1 cellular context compared by ENCODE assay signal in the genomic region with DNA sequence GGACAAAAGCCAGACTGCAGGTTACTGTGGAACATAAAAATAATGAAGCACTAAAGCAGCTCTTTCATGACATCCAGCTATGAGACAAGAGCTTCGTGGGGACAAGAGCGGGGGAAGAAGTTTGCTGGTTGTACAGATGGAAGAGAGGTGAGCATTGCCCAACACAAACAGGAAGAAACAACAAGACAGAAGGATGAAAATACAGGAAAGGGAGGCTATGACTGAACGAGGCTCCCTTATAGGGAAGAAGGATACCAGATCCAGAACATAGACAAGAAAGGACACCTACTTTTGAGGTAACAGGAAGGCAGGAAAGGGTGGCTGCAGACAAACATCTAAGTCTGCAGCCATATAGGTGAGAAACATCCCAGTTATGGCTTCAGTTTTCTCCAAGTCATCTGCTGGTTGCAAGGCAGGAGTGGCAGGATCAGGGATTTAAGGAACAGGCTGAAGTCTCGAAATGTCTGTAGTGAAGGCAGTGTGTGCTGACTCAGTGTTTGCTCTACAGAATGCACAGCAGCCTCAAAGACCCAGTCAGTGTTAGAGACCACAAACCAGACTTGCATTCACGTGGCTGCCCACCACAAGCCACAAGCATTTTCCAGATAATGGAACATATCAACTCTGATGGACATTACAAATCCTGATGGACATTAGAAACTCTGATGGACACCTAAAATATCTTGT.
TF ChIP-seq lines count a peak whose summit lies in the region.

No MANE protein-coding gene starts in this region.

TF ChIP-seq in K562, 482 proteins besides CTCF, POLR2A, EP300 and RAD21 (continued from another document):
- TF ChIP-seq CHCHD3 (CRISPR knock-in tag; IDR thresholded peaks at IDR 0.05) = 0 out of 2 replicates have a peak, but pooled peaks have one; percentile 66
- TF ChIP-seq HDAC1 (IDR thresholded peaks at IDR 0.05) = 0 out of 4 replicates have a peak, but pooled peaks of 1 of the 2 experiments have one; percentile 13
- peak; percentile 11; the same call in 1 of the 2 replicates for TF ChIP-seq SOX6 (IDR thresholded peaks at IDR 0.05)
- TF ChIP-seq, protein P1, sequence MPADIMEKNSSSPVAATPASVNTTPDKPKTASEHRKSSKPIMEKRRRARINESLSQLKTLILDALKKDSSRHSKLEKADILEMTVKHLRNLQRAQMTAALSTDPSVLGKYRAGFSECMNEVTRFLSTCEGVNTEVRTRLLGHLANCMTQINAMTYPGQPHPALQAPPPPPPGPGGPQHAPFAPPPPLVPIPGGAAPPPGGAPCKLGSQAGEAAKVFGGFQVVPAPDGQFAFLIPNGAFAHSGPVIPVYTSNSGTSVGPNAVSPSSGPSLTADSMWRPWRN (IDR thresholded peaks at IDR 0.05; ENCODE audit: low read depth) = no peak; the same call in 1 of the 2 replicates
- TF ChIP-seq ZNF124 (CRISPR knock-in tag; IDR thresholded peaks at IDR 0.05) = no peak
- TF ChIP-seq, protein P2, sequence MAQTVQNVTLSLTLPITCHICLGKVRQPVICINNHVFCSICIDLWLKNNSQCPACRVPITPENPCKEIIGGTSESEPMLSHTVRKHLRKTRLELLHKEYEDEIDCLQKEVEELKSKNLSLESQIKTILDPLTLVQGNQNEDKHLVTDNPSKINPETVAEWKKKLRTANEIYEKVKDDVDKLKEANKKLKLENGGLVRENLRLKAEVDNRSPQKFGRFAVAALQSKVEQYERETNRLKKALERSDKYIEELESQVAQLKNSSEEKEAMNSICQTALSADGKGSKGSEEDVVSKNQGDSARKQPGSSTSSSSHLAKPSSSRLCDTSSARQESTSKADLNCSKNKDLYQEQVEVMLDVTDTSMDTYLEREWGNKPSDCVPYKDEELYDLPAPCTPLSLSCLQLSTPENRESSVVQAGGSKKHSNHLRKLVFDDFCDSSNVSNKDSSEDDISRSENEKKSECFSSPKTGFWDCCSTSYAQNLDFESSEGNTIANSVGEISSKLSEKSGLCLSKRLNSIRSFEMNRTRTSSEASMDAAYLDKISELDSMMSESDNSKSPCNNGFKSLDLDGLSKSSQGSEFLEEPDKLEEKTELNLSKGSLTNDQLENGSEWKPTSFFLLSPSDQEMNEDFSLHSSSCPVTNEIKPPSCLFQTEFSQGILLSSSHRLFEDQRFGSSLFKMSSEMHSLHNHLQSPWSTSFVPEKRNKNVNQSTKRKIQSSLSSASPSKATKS (CRISPR knock-in tag; IDR thresholded peaks at IDR 0.05) = peak; percentile 68; the same call in 1 of the 2 replicates
- TF ChIP-seq NBN (IDR thresholded peaks at IDR 0.05; ENCODE audit: low read depth) = 0 out of 2 replicates have a peak, but pooled peaks have one; percentile 9
- TF ChIP-seq TEAD1 (CRISPR knock-in tag; IDR thresholded peaks at IDR 0.05) = 0 out of 4 replicates have a peak, but pooled peaks of 1 of the 2 experiments have one; percentile 29
- no peak for TF ChIP-seq XRCC3 (IDR thresholded peaks at IDR 0.05)
- TF ChIP-seq ZNF764 (CRISPR knock-in tag; IDR thresholded peaks at IDR 0.05; ENCODE audit: low read depth) = 0 out of 2 replicates have a peak, but pooled peaks have one; percentile 14
- TF ChIP-seq SMC3 (conservative IDR thresholded peaks at IDR 0.05; ENCODE audit: insufficient read depth, low read depth, low read length) = 0 out of 2 replicates have a peak, but pooled peaks have one; percentile 10
- no peak for TF ChIP-seq ZNF146 (CRISPR knock-in tag; IDR thresholded peaks at IDR 0.05; ENCODE audit: unreplicated experiment)
- TF ChIP-seq KDM1A (IDR thresholded peaks at IDR 0.05) = peak; percentile 22 to 29; a peak in 1 of 4 replicates
- no peak for TF ChIP-seq ATF1 (CRISPR knock-in tag; IDR thresholded peaks at IDR 0.05)
- TF ChIP-seq ATF1 (tag; IDR thresholded peaks at IDR 0.05) = 0 out of 2 replicates have a peak, but pooled peaks have one; percentile 9
- peak; percentile 69 for TF ChIP-seq MAFF (IDR thresholded peaks at IDR 0.05; ENCODE audit: low read length)
- TF ChIP-seq, protein P3, sequence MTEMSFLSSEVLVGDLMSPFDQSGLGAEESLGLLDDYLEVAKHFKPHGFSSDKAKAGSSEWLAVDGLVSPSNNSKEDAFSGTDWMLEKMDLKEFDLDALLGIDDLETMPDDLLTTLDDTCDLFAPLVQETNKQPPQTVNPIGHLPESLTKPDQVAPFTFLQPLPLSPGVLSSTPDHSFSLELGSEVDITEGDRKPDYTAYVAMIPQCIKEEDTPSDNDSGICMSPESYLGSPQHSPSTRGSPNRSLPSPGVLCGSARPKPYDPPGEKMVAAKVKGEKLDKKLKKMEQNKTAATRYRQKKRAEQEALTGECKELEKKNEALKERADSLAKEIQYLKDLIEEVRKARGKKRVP (CRISPR knock-in tag; IDR thresholded peaks at IDR 0.05) = no peak
- no peak for TF ChIP-seq TSC22D4 (tag; IDR thresholded peaks at IDR 0.05)
- peak; percentile 79; the same call in 1 of the 2 replicates for TF ChIP-seq HDGF (IDR thresholded peaks at IDR 0.05)
- 0 out of 2 replicates have a peak, but pooled peaks have one; percentile 39 for TF ChIP-seq ZNF253 (CRISPR knock-in tag; conservative IDR thresholded peaks at IDR 0.05)
- TF ChIP-seq BACH1 (tag; IDR thresholded peaks at IDR 0.05) = peak; percentile 89; the same call in 1 of the 2 replicates
- TF ChIP-seq, protein P4, sequence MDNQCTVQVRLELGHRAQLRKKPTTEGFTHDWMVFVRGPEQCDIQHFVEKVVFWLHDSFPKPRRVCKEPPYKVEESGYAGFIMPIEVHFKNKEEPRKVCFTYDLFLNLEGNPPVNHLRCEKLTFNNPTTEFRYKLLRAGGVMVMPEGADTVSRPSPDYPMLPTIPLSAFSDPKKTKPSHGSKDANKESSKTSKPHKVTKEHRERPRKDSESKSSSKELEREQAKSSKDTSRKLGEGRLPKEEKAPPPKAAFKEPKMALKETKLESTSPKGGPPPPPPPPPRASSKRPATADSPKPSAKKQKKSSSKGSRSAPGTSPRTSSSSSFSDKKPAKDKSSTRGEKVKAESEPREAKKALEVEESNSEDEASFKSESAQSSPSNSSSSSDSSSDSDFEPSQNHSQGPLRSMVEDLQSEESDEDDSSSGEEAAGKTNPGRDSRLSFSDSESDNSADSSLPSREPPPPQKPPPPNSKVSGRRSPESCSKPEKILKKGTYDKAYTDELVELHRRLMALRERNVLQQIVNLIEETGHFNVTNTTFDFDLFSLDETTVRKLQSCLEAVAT (IDR thresholded peaks at IDR 0.05) = peak; percentile 23 to 69; a peak in 2 of 4 replicates
- 0 out of 2 replicates have a peak, but pooled peaks have one; percentile 23 for TF ChIP-seq JUND (IDR thresholded peaks at IDR 0.05; ENCODE audit: borderline replicate concordance, low read depth, low read length)
- 0 out of 3 replicates have a peak, but pooled peaks have one; percentile 36 for TF ChIP-seq JUND (tag; IDR thresholded peaks at IDR 0.05; ENCODE audit: borderline replicate concordance, low read depth, low read length)
- TF ChIP-seq SMARCE1 (IDR thresholded peaks at IDR 0.05) = peak; percentile 29; the same call in 1 of the 2 replicates
- TF ChIP-seq GABPB2 (CRISPR knock-in tag; conservative IDR thresholded peaks at IDR 0.05) = 0 out of 2 replicates have a peak, but pooled peaks have one; percentile 58
- peak; percentile 21 for TF ChIP-seq RBBP5 (IDR thresholded peaks at IDR 0.05; ENCODE audit: borderline replicate concordance, insufficient read depth, low read length, poor library complexity, severe bottlenecking)
- peak; percentile 51; the same call in 1 of the 2 replicates for TF ChIP-seq FOSL1 (tag; conservative IDR thresholded peaks at IDR 0.05)
